Comparison of ENCODE assay signal across 27 cellular contexts in the genomic region with DNA sequence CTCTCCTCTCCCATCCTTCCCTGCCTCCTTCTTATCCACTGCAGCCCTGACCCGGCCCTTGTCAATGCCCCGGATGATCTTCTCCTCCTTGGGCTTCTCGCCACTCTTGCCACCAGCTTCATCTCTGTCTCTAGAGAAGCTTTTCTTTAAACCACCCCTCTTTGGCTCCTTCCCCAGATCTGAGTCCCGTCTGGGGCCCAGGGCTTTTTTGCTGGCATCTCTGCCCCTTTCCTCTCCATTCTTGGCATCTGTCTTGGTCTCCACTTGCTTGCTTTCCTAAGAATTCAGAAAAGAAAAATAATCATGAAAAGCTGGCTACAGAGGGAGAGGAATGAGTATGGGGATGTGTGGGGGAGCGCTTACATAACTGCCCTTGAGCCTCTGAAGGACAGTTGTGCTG. TPM values are rescaled to one million over a fixed set of nuclear protein-coding genes. Genes with fewer than 3 reads are reported as not detected.
DNase-seq lines count a peak whose midpoint lies in the region; ATAC-seq and TF ChIP-seq lines count a peak whose summit lies in the region.
"Had no signal": no experiment of that assay in that cellular context is flagged by ENCODE, and none has a peak within 500 bp of the region (broad histone marks: within the 10 kb centered on the region; RNA-seq: fewer than 3 reads in every experiment).

No MANE protein-coding gene starts in this region.

- H3K4me1 ChIP-seq in adrenal gland (replicated peaks in 1 of 2) (peaks cover 8 to 43% of the 10 kb centered on the region in 2 donors), thoracic aorta (ENCODE audit: control insufficient read depth in 1 of 2, low read depth in 2 of 2) (peaks cover 64 to 88% of the 10 kb centered on the region in 2 donors)

- H3K27ac Mint-ChIP-seq in osteocyte (ENCODE audit: unreplicated experiment): peak overlapping the region; percentile 76
- H3K27ac Mint-ChIP-seq: activated naive CD4-positive, alpha-beta T cell treated with anti-CD3 and anti-CD28 coated beads, Interleukin-2, amount 50 U/mL, for 24 hours; activated T-helper 1 cell treated with anti-CD3 and anti-CD28 coated beads, Interleukin-12 subunit alpha, Interleukin-12 subunit beta, Interleukin-2, Interleukin-4 antibody, amounts not matched to agents 30 ng/mL and 10 ng/mL and 1 ng/mL, durations not matched to agents 14 hours and 24 hours and 36 hours; stimulated activated naive B cell treated with anti-CD40 and anti-IgM and Interleukin-4, amounts not matched to agents 10 μg/mL and 1 μg/mL and 100 μg/mL, for 72 hours had no signal

- 43 to 51% (median 45%) methylated on average over 5 of the region's 5 CpGs for WGBS in adrenal gland, 4 donors

- H3K27ac ChIP-seq in adrenal gland (peak overlapping the region in 3 of 5 donors; percentile 30 to 57 (median 50)), dorsolateral prefrontal cortex (peak overlapping the region in 39 of 59 donors; percentile 2 to 78 (median 49)), thoracic aorta (peak overlapping the region; percentile 93 to 96)
- H3K27ac ChIP-seq: BLaER1, upper lobe of right lung had no signal

- intact Hi-C loops in adrenal gland (cut with DNase I): no loop called here
- intact Hi-C loops in dorsolateral prefrontal cortex (cut with DNase I): no loop called here

- TF ChIP-seq POLR2A in adrenal gland (IDR thresholded peaks at IDR 0.05): no peak

- no peaks in the 10 kb centered on the region for H3K9me3 Mint-ChIP-seq in osteocyte (ENCODE audit: unreplicated experiment)
- H3K9me3 Mint-ChIP-seq: activated naive CD4-positive, alpha-beta T cell treated with anti-CD3 and anti-CD28 coated beads, Interleukin-2, amount 50 U/mL, for 24 hours; activated T-helper 1 cell treated with anti-CD3 and anti-CD28 coated beads, Interleukin-12 subunit alpha, Interleukin-12 subunit beta, Interleukin-2, Interleukin-4 antibody, amounts not matched to agents 30 ng/mL and 10 ng/mL and 1 ng/mL, durations not matched to agents 14 hours and 24 hours and 36 hours; central memory CD8-positive, alpha-beta T cell; stimulated activated naive B cell treated with anti-CD40 and anti-IgM and Interleukin-4, amounts not matched to agents 10 μg/mL and 1 μg/mL and 100 μg/mL, for 72 hours had no signal

- H3K27me3 Mint-ChIP-seq in osteocyte (ENCODE audit: unreplicated experiment): no peaks in the 10 kb centered on the region
- H3K27me3 Mint-ChIP-seq: activated naive CD4-positive, alpha-beta T cell treated with anti-CD3 and anti-CD28 coated beads, Interleukin-2, amount 50 U/mL, for 24 hours had no signal

- H3K36me3 ChIP-seq in adrenal gland (replicated peaks in 1 of 2) (peaks cover 0 to 20% of the 10 kb centered on the region in 2 donors), thoracic aorta (peaks cover 39% of the 10 kb centered on the region)
- H3K36me3 ChIP-seq: BLaER1, upper lobe of right lung had no signal

- H3K36me3 Mint-ChIP-seq in osteocyte (ENCODE audit: unreplicated experiment): peaks cover 12% of the 10 kb centered on the region
- H3K36me3 Mint-ChIP-seq: activated naive CD4-positive, alpha-beta T cell treated with anti-CD3 and anti-CD28 coated beads, Interleukin-2, amount 50 U/mL, for 24 hours; stimulated activated naive B cell treated with anti-CD40 and anti-IgM and Interleukin-4, amounts not matched to agents 10 μg/mL and 1 μg/mL and 100 μg/mL, for 72 hours had no signal

- no peaks in the 10 kb centered on the region for H3K9me3 ChIP-seq in adrenal gland (replicated peaks in 1 of 3)
- H3K9me3 ChIP-seq in thoracic aorta: no peaks in the 10 kb centered on the region
- H3K9me3 ChIP-seq: BLaER1, heart left ventricle, upper lobe of right lung had no signal

- H3K4me3 ChIP-seq in adrenal gland: no peak overlapping the region
- no peak overlapping the region for H3K4me3 ChIP-seq in dorsolateral prefrontal cortex
- H3K4me3 ChIP-seq in thoracic aorta: no peak overlapping the region
- H3K4me3 ChIP-seq: BLaER1, heart left ventricle, lung, upper lobe of right lung had no signal

- no peaks in the 10 kb centered on the region for H3K27me3 ChIP-seq in adrenal gland
- no peaks in the 10 kb centered on the region for H3K27me3 ChIP-seq in dorsolateral prefrontal cortex
- H3K27me3 ChIP-seq in thoracic aorta (replicated peaks; ENCODE audit: insufficient read depth): no peaks in the 10 kb centered on the region
- H3K27me3 ChIP-seq: BLaER1, heart left ventricle, upper lobe of right lung had no signal

- no peak overlapping the region for H3K4me3 Mint-ChIP-seq in osteocyte (ENCODE audit: unreplicated experiment)
- H3K4me3 Mint-ChIP-seq: activated naive CD4-positive, alpha-beta T cell treated with anti-CD3 and anti-CD28 coated beads, Interleukin-2, amount 50 U/mL, for 24 hours; activated T-helper 1 cell treated with anti-CD3 and anti-CD28 coated beads, Interleukin-12 subunit alpha, Interleukin-12 subunit beta, Interleukin-2, Interleukin-4 antibody, amounts not matched to agents 30 ng/mL and 10 ng/mL and 1 ng/mL, durations not matched to agents 14 hours and 24 hours and 36 hours; central memory CD8-positive, alpha-beta T cell; stimulated activated naive B cell treated with anti-CD40 and anti-IgM and Interleukin-4, amounts not matched to agents 10 μg/mL and 1 μg/mL and 100 μg/mL, for 72 hours had no signal

- peaks cover 53% of the 10 kb centered on the region for H3K4me1 Mint-ChIP-seq in osteocyte (ENCODE audit: unreplicated experiment)

- ATAC-seq in thoracic aorta (ENCODE audit: insufficient number of reproducible peaks, low FRiP score, low read depth) (no peak), HG02970 (IDR thresholded peaks at IDR 0.05; ENCODE audit: low FRiP score, unreplicated experiment) (no peak)
- ATAC-seq: heart left ventricle; Panc1; sciatic nerve; stimulated activated naive B cell treated with anti-CD40 and anti-IgM and Interleukin-4, amounts not matched to agents 10 μg/mL and 1 μg/mL and 100 μg/mL, for 72 hours; upper lobe of right lung had no signal

- no peak for DNase-seq in adrenal gland
- no peak for DNase-seq in dorsolateral prefrontal cortex
- DNase-seq in osteocyte (ENCODE audit: extremely low spot score, unreplicated experiment): no peak
- no peak for DNase-seq in thoracic aorta (ENCODE audit: low spot score)
- DNase-seq in hippocampal formation (lab: John Stamatoyannopoulos, UW): no peak
- no peak for DNase-seq in RKO (ENCODE audit: low spot score)
- no peak for DNase-seq in GM20000 (ENCODE audit: low spot score)
- DNase-seq: activated CD4-positive, alpha-beta T cell treated with anti-CD3 and anti-CD28 coated beads, Interleukin-2, amount 50 U/mL, for 48 hours; H7; heart left ventricle; NCI-H1092 treated with DMSO at 0.1 percent for 48 hours; NCI-H1930; NCI-H526 treated with DMSO at 0.1 percent for 48 hours; SHP77 treated with DMSO at 0.1 percent for 48 hours; stimulated activated CD4-positive, alpha-beta T cell treated with anti-CD3 and anti-CD28 coated beads, Interleukin-15, amount 100 ng/mL, for 24 hours; stimulated activated naive B cell treated with anti-CD40 and anti-IgM and Interleukin-4, amounts not matched to agents 10 μg/mL and 1 μg/mL and 100 μg/mL, for 72 hours; SW 1271; upper lobe of right lung had no signal

- TF ChIP-seq CTCF in adrenal gland (IDR thresholded peaks at IDR 0.05): no peak
- TF ChIP-seq CTCF in dorsolateral prefrontal cortex (IDR thresholded peaks at IDR 0.05 in 54 of 56, conservative IDR thresholded peaks at IDR 0.05 in 2 of 56; ENCODE audit: low read depth in 1 of 56, partially characterized antibody in 56 of 56): no peak
- TF ChIP-seq CTCF in osteocyte (IDR thresholded peaks at IDR 0.05): no peak
- TF ChIP-seq CTCF in thoracic aorta (IDR thresholded peaks at IDR 0.05): no peak
- no peak for TF ChIP-seq CTCF in GM20000 (IDR thresholded peaks at IDR 0.05; ENCODE audit: extremely low read depth, missing control alignments)

RNA-seq across cellular contexts. Expression of a gene that starts 11.8 kb away (rescaled TPM):
- total RNA-seq in adrenal gland: 100 to 1,000 TPM in 4 of 8 donors, 10 to 100 TPM in 4; 39.0 to 221 (median 99.1) TPM
- polyA plus RNA-seq in adrenal gland: 10 to 100 TPM; 49.7 to 62.8 (median 51.0) TPM
- 100 to 1,000 TPM in 87 of 120 experiments, 10 to 100 TPM in 33; 65.2 to 163 (median 110) TPM for total RNA-seq in dorsolateral prefrontal cortex
- 31.4 and 32.1 TPM in 2 replicates for total RNA-seq in osteocyte
- total RNA-seq in thoracic aorta: 100 to 1,000 TPM in 1 of 2 donors, 10 to 100 TPM in 1; 38.9 to 115 TPM

RNA-seq across cellular contexts. Expression of a gene that starts 45.9 kb away (rescaled TPM):
- total RNA-seq in adrenal gland: 100 to 1,000 TPM in 2 of 8 donors, 10 to 100 TPM in 5, 1 to 10 TPM in 1; 7.4 to 171 (median 76.1) TPM
- 100 to 1,000 TPM in 2 of 3 donors, 10 to 100 TPM in 1; 26.9 to 131 (median 108) TPM for polyA plus RNA-seq in adrenal gland
- 10 to 100 TPM in 32 of 120 experiments, 1 to 10 TPM in 88; 1.9 to 99.5 (median 5.7) TPM for total RNA-seq in dorsolateral prefrontal cortex
- total RNA-seq in osteocyte: 15.1 and 15.9 TPM in 2 replicates
- total RNA-seq in thoracic aorta: 100 to 1,000 TPM; 638 to 761 TPM
- total RNA-seq: activated T-helper 1 cell treated with anti-CD3 and anti-CD28 coated beads, Interleukin-12 subunit alpha, Interleukin-12 subunit beta, Interleukin-2, Interleukin-4 antibody, amounts not matched to agents 30 ng/mL and 10 ng/mL and 1 ng/mL, durations not matched to agents 14 hours and 24 hours and 36 hours had no signal
- polyA plus RNA-seq: neural cell had no signal

RNA-seq across cellular contexts. Expression of a gene that starts 54.8 kb away (rescaled TPM):
- 100 to 1,000 TPM in 1 of 8 donors, 10 to 100 TPM in 7; 26.3 to 178 (median 47.6) TPM for total RNA-seq in adrenal gland
- 100 to 1,000 TPM in 1 of 3 donors, 10 to 100 TPM in 2; 28.0 to 172 (median 42.7) TPM for polyA plus RNA-seq in adrenal gland
- total RNA-seq in dorsolateral prefrontal cortex: 10 to 100 TPM; 24.0 to 84.7 (median 54.1) TPM
- total RNA-seq in osteocyte: 48.0 and 50.8 TPM in 2 replicates
- total RNA-seq in thoracic aorta: 10 to 100 TPM; 29.6 to 44.7 TPM
